ENCODE assay signal across 8 cellular contexts in genomic region chr1:170074250-170075157, GRCh38. TPM values are rescaled to one million over a fixed set of nuclear protein-coding genes. Genes with fewer than 3 reads are reported as not detected.
DNase-seq lines count a peak whose midpoint lies in the region; ATAC-seq and TF ChIP-seq lines count a peak whose summit lies in the region.

KIFAP3 (minus strand) TSS chr1:170074695; CDS start chr1:170074467, 228 bp downstream.

- no peaks in the 10 kb centered on the region for H3K9me2 ChIP-seq in OCI-LY7 (ENCODE audit: insufficient read depth, low read length)

- H3K4me3 ChIP-seq in OCI-LY7 (ENCODE audit: low read depth, low read length, poor library complexity, severe bottlenecking), result peak within 1 kb of the TSS; percentile 78
- H3K4me3 ChIP-seq in mononuclear cell (ENCODE audit: low read length), result peak within 1 kb of the TSS; percentile 66

- peak within 1 kb of the TSS; percentile 91 for H3K4me2 ChIP-seq in OCI-LY7 (ENCODE audit: low read length)

- peaks cover 11% of the 10 kb centered on the region; the same call in 1 of the 2 replicates for H3K79me2 ChIP-seq in OCI-LY7 (ENCODE audit: insufficient read depth, low read depth, low read length)

- peak; percentile 71 for TF ChIP-seq CTCF in OCI-LY7 (conservative IDR thresholded peaks at IDR 0.05; ENCODE audit: low read length)

- POLR2A ChIA-PET in OCI-LY7 (lab: Charles Lee), result interaction anchor here (0.8 to 1.7 kb wide), 4 partner anchors 9 to 183 kb away, joined by 3 to 7 read pairs (median 6); partner anchors contain the start of gene SCYL3

- H3K27ac ChIP-seq in OCI-LY7 (ENCODE audit: low read depth, low read length, poor library complexity, severe bottlenecking), result peak within 1 kb of the TSS; percentile 28

- H2AFZ ChIP-seq in OCI-LY7 (ENCODE audit: low read length), result peak within 1 kb of the TSS; percentile 100

- DNase-seq in DMS 273 (lab: John Stamatoyannopoulos, UW; ENCODE audit: unreplicated experiment) (peak; percentile 99), HuH-7.5 (ENCODE audit: low spot score) (peak; percentile 67), OCI-LY7 (ENCODE audit: low spot score) (peak; percentile 97), activated T-cell treated with anti-CD3 and anti-CD28 coated beads for 24 hours (ENCODE audit: low read depth) (peak; percentile 96), epidermal melanocyte (ENCODE audit: insufficient read length, low spot score) (peak; percentile 93)
- peak; percentile 92 for DNase-seq in stimulated activated CD8-positive, alpha-beta memory T cell treated with anti-CD3 and anti-CD28 coated beads, Interleukin-4, amount 100 ng/mL, for 24 hours (ENCODE audit: low read depth)

- CTCF ChIA-PET in OCI-LY7 (lab: Charles Lee; ENCODE audit: unreplicated experiment), result interaction anchor here (1.0 kb wide), 1 partner anchor 179 kb away, joined by 3 read pairs; no protein-coding TSS in a partner anchor

- ATAC-seq in GM21515 (IDR thresholded peaks at IDR 0.05; ENCODE audit: unreplicated experiment), result peak; percentile 99

- H3K9me3 ChIP-seq in OCI-LY7 (ENCODE audit: low read length), result peaks cover 40% of the 10 kb centered on the region
- no peaks in the 10 kb centered on the region for H3K9me3 ChIP-seq in mononuclear cell (ENCODE audit: low read depth, low read length)

- peaks cover 23% of the 10 kb centered on the region for H3K4me1 ChIP-seq in OCI-LY7 (ENCODE audit: insufficient read depth, low read length, poor library complexity, severe bottlenecking)
- peaks cover 18% of the 10 kb centered on the region for H3K4me1 ChIP-seq in mononuclear cell (ENCODE audit: insufficient read depth, low read length)

- intact Hi-C loops in OCI-LY7 (cut with micrococcal nuclease; ENCODE audit: unreplicated experiment), result loop anchor here (1.0 to 5.0 kb wide), 4 partner anchors 181 to 707 kb away; partner anchors contain the start of genes BLZF1, GORAB, METTL18 and NME7

- H3K36me3 ChIP-seq in OCI-LY7 (ENCODE audit: insufficient read depth, low read length), result no peaks in the 10 kb centered on the region

- H4K20me1 ChIP-seq in OCI-LY7 (ENCODE audit: insufficient read depth, low read length), result no peaks in the 10 kb centered on the region

- no peaks in the 10 kb centered on the region for H3K27me3 ChIP-seq in mononuclear cell (ENCODE audit: insufficient read depth, low read length)

- BruUV-seq in OCI-LY7 (replicated peaks; lab: Mats Ljungman, UMichigan), result no TSS peak

RNA-seq across cellular contexts. Expression of gene KIFAP3, which starts in this region (rescaled TPM):
- 10.5 and 10.6 TPM in 2 replicates for total RNA-seq in OCI-LY7 (2014; rRNA removed; shearing (Covaris generic))
- total RNA-seq in OCI-LY7 (2022), result 12.5 and 13.3 TPM in 2 replicates
- total RNA-seq in mononuclear cell, result 23.6 TPM

Comparison
In these comparisons a context has a peak if more than half of its experiments do, and no peak if none do; other contexts are left out.
1. Peak in every context shown above with its lines: DNase-seq, ATAC-seq, H3K4me3 ChIP-seq and H3K27ac ChIP-seq.